21 cellular contexts compared by ENCODE assay signal in genomic region chrX:22339459-22339858, GRCh38.
"Had no signal": no experiment of that assay in that cellular context is flagged by ENCODE, and none has a peak within 500 bp of the region (broad histone marks: within the 10 kb centered on the region; RNA-seq: fewer than 3 reads in every experiment).

No MANE protein-coding gene starts in this region.

- DNase-seq: activated CD4-positive, alpha-beta memory T cell treated with anti-CD3 and anti-CD28 coated beads for 36 hours; activated CD4-positive, alpha-beta T cell treated with anti-CD3 and anti-CD28 coated beads, Interleukin-2, amount 10 ng/mL, durations not matched to agents 7 days and 5 days; activated CD4-positive, CD25-positive, alpha-beta regulatory T cell; activated CD8-positive, alpha-beta memory T cell treated with anti-CD3 and anti-CD28 coated beads for 24 hours; activated gamma-delta T cell; activated naive CD4-positive, alpha-beta T cell treated with anti-CD3 and anti-CD28 coated beads for 36 hours; activated T-cell treated with anti-CD3 and anti-CD28 coated beads, Interleukin-2, amount 50 U/mL, for 4 hours; amygdala; brain microvascular endothelial cell; NCI-H1436 treated with DMSO at 0.1 percent for 48 hours; NCI-H187; NCI-H2081; NCI-H446; NCI-H526; NCI-H82; SIG-M5; T-cell; T-helper 2 cell had no signal

- H3K36me3 ChIP-seq: brain microvascular endothelial cell, cardiac muscle cell had no signal

- H3K27me3 ChIP-seq: brain microvascular endothelial cell, cardiac muscle cell had no signal

- H3K27ac ChIP-seq: brain microvascular endothelial cell, cardiac muscle cell, SK-N-MC, VCaP had no signal

- ATAC-seq: activated T-cell treated with anti-CD3 and anti-CD28 coated beads, Interleukin-2, amount 50 U/mL, for 4 hours; T-cell had no signal

- H3K4me3 ChIP-seq: cardiac muscle cell, SK-N-MC had no signal
